Comparison of ENCODE assay signal across 8 cellular contexts in the genomic region with DNA sequence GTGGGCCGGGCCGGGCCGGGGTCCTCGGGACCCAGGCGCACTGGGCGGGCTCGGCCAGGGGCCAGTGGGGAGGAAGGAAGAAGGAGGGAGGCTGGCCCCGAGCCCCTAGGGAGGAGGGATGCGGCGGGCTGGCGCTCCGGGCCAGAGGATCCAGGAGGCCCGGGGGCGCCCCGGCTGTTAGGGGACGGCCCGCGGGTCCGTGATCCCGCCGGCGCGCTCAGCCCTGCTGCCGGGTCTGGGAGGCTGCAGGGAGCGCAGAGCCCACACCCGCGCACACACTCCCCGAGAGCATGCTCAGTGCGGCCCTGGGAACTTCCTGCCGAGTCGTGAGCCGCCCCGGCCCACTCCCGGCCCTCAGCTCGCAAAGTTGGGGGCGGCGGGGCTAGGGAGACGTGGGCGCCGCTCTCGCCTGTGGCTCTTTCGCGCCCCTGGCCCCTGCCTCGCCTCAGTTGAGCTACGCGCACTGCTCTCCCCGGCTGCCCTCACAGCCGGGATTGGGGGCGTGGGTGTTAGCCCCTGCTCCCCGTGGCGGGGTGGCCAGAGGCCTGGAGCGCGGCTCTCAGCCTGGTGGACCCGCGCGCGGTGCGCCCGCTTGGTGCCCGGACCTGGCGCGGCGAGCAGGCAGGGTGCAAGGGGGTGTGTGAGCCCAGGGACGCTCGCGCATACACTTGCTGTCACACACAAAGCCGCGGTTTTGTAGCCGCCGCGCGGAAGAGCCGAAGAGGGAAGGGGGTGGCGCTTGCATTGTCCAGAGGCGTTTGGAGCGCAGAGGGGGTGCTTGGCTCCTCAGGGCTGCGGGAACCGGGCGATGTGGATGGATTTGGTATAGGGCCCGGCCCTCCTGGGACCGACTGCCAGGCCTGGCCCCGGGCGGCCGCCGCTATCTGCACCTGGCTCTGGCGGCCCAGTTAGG.
DNase-seq lines count a peak whose midpoint lies in the region; ATAC-seq and TF ChIP-seq lines count a peak whose summit lies in the region.

No MANE protein-coding gene starts in this region.

- peak overlapping the region; percentile 88 to 92 (median 90) for H3K4me3 Mint-ChIP-seq in CD4-positive, alpha-beta memory T cell

- H3K4me1 Mint-ChIP-seq in CD4-positive, alpha-beta memory T cell = peaks cover 48 to 66% (median 57%) of the 10 kb centered on the region in 4 donors

- TF ChIP-seq CTCF in psoas muscle (IDR thresholded peaks at IDR 0.05) = no peak

- ATAC-seq in GM19397 (IDR thresholded peaks at IDR 0.05; ENCODE audit: unreplicated experiment) (peak; percentile 46), HG03565 (IDR thresholded peaks at IDR 0.05; ENCODE audit: unreplicated experiment) (peak; percentile 27), SK-N-SH treated with all-trans-retinoic acid at 6 μM for 48 hours (peak; percentile 81), left cardiac atrium (peak; percentile 78 to 87), psoas muscle (peak; percentile 57 to 69 (median 63))

- no peaks in the 10 kb centered on the region for H3K9me3 ChIP-seq in CD4-positive, alpha-beta memory T cell (ENCODE audit: control insufficient read depth in 1 of 2, low read length in 2 of 2)
- H3K9me3 ChIP-seq in adipocyte (ENCODE audit: control insufficient read depth, low read length) (no peaks in the 10 kb centered on the region), psoas muscle (no peaks in the 10 kb centered on the region)

- CTCF ChIA-PET in CD4-positive, alpha-beta memory T cell (lab: Charles Lee; ENCODE audit: partially characterized antibody) = interaction anchor here (0.9 to 11.1 kb wide), 13 partner anchors 10 to 330 kb away, joined by 3 to 358 read pairs (median 27); a partner anchor contains a TSS

- H3K27ac Mint-ChIP-seq in CD4-positive, alpha-beta memory T cell = peak overlapping the region; percentile 70 to 93 (median 89)

- WGBS in psoas muscle, 3 donors = 0 to 1% (median 1%) methylated on average over 62 to 86 of the region's 86 CpGs

- peaks cover 0 to 12% of the 10 kb centered on the region in 2 donors for H3K36me3 Mint-ChIP-seq in CD4-positive, alpha-beta memory T cell

- intact Hi-C loops in CD4-positive, alpha-beta memory T cell (cut with micrococcal nuclease) = no loop called here
- intact Hi-C loops in left cardiac atrium (cut with DNase I) = loop anchor here (5.0 to 10.0 kb wide), 2 partner anchors 126 to 294 kb away; no protein-coding TSS in a partner anchor
- intact Hi-C loops in psoas muscle (cut with DNase I) = loop anchor here in 1 of 2 donors (10.0 kb wide), 1 partner anchor 54 kb away; no protein-coding TSS in a partner anchor

- peak; percentile 58 to 71 (median 66) for DNase-seq in CD4-positive, alpha-beta memory T cell
- DNase-seq in adipocyte (ENCODE audit: low read depth) (peak; percentile 88), left cardiac atrium (peak; percentile 78), psoas muscle (peak; percentile 66 to 78), NCI-H1694 (lab: John Stamatoyannopoulos, UW) (no peak)

- peaks cover 61% of the 10 kb centered on the region for H3K4me1 ChIP-seq in CD4-positive, alpha-beta memory T cell (ENCODE audit: insufficient read depth, low read length)
- H3K4me1 ChIP-seq in adipocyte (ENCODE audit: control insufficient read depth, insufficient read depth, low read length) (peaks cover 18% of the 10 kb centered on the region), psoas muscle (peaks cover 17% of the 10 kb centered on the region)

- H3K27ac ChIP-seq in CD4-positive, alpha-beta memory T cell (ENCODE audit: low read depth, low read length) = peak overlapping the region; percentile 70
- peak overlapping the region; percentile 69 for H3K27ac ChIP-seq in psoas muscle

- H3K36me3 ChIP-seq in CD4-positive, alpha-beta memory T cell (ENCODE audit: insufficient read depth, low read length) = no peaks in the 10 kb centered on the region
- H3K36me3 ChIP-seq in adipocyte (ENCODE audit: control insufficient read depth, insufficient read depth, low read length, severe bottlenecking) (no peaks in the 10 kb centered on the region), psoas muscle (ENCODE audit: insufficient read depth in 1 of 2, low read depth in 1 of 2) (no peaks in the 10 kb centered on the region)

- POLR2A ChIA-PET in CD4-positive, alpha-beta memory T cell (lab: Charles Lee; ENCODE audit: partially characterized antibody) = interaction anchor here (0.8 to 5.5 kb wide), 22 partner anchors 9 to 797 kb away, joined by 3 to 98 read pairs (median 5); a partner anchor contains a TSS

- no peaks in the 10 kb centered on the region for H3K27me3 Mint-ChIP-seq in CD4-positive, alpha-beta memory T cell

- H3K9ac ChIP-seq in adipocyte (ENCODE audit: low read length) = peak overlapping the region; percentile 87

- H3K27me3 ChIP-seq in CD4-positive, alpha-beta memory T cell (ENCODE audit: insufficient read depth, low read length) = no peaks in the 10 kb centered on the region
- H3K27me3 ChIP-seq in adipocyte (replicated peaks; ENCODE audit: control insufficient read depth, insufficient read depth, low read length) (no peaks in the 10 kb centered on the region), psoas muscle (ENCODE audit: insufficient read depth in 3 of 3, low read length in 2 of 3) (peaks cover 0 to 2% (median 0%) of the 10 kb centered on the region in 3 donors)

- peak overlapping the region; percentile 57 to 66 for H3K4me3 ChIP-seq in CD4-positive, alpha-beta memory T cell (ENCODE audit: low read length in 2 of 2)
- H3K4me3 ChIP-seq in adipocyte (ENCODE audit: low read length) (peak overlapping the region; percentile 86), psoas muscle (peak overlapping the region; percentile 87)

- H3K9me3 Mint-ChIP-seq in CD4-positive, alpha-beta memory T cell = no peaks in the 10 kb centered on the region

TF ChIP-seq in SK-N-SH treated with all-trans-retinoic acid at 6 μM for 48 hours, 23 proteins besides CTCF, POLR2A, EP300 and RAD21:
- TF ChIP-seq, protein P1, sequence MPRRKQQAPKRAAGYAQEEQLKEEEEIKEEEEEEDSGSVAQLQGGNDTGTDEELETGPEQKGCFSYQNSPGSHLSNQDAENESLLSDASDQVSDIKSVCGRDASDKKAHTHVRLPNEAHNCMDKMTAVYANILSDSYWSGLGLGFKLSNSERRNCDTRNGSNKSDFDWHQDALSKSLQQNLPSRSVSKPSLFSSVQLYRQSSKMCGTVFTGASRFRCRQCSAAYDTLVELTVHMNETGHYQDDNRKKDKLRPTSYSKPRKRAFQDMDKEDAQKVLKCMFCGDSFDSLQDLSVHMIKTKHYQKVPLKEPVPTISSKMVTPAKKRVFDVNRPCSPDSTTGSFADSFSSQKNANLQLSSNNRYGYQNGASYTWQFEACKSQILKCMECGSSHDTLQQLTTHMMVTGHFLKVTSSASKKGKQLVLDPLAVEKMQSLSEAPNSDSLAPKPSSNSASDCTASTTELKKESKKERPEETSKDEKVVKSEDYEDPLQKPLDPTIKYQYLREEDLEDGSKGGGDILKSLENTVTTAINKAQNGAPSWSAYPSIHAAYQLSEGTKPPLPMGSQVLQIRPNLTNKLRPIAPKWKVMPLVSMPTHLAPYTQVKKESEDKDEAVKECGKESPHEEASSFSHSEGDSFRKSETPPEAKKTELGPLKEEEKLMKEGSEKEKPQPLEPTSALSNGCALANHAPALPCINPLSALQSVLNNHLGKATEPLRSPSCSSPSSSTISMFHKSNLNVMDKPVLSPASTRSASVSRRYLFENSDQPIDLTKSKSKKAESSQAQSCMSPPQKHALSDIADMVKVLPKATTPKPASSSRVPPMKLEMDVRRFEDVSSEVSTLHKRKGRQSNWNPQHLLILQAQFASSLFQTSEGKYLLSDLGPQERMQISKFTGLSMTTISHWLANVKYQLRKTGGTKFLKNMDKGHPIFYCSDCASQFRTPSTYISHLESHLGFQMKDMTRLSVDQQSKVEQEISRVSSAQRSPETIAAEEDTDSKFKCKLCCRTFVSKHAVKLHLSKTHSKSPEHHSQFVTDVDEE (CRISPR knock-in tag; IDR thresholded peaks at IDR 0.05) = no peak
- no peak for TF ChIP-seq OSR1 (CRISPR knock-in tag; IDR thresholded peaks at IDR 0.05)
- TF ChIP-seq GLIS3 (CRISPR knock-in tag; IDR thresholded peaks at IDR 0.05) = no peak
- TF ChIP-seq ZNF70 (CRISPR knock-in tag; IDR thresholded peaks at IDR 0.05) = no peak
- TF ChIP-seq, protein P2, sequence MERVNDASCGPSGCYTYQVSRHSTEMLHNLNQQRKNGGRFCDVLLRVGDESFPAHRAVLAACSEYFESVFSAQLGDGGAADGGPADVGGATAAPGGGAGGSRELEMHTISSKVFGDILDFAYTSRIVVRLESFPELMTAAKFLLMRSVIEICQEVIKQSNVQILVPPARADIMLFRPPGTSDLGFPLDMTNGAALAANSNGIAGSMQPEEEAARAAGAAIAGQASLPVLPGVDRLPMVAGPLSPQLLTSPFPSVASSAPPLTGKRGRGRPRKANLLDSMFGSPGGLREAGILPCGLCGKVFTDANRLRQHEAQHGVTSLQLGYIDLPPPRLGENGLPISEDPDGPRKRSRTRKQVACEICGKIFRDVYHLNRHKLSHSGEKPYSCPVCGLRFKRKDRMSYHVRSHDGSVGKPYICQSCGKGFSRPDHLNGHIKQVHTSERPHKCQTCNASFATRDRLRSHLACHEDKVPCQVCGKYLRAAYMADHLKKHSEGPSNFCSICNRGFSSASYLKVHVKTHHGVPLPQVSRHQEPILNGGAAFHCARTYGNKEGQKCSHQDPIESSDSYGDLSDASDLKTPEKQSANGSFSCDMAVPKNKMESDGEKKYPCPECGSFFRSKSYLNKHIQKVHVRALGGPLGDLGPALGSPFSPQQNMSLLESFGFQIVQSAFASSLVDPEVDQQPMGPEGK (CRISPR knock-in tag; IDR thresholded peaks at IDR 0.05; ENCODE audit: borderline replicate concordance) = no peak
- TF ChIP-seq, protein P3, sequence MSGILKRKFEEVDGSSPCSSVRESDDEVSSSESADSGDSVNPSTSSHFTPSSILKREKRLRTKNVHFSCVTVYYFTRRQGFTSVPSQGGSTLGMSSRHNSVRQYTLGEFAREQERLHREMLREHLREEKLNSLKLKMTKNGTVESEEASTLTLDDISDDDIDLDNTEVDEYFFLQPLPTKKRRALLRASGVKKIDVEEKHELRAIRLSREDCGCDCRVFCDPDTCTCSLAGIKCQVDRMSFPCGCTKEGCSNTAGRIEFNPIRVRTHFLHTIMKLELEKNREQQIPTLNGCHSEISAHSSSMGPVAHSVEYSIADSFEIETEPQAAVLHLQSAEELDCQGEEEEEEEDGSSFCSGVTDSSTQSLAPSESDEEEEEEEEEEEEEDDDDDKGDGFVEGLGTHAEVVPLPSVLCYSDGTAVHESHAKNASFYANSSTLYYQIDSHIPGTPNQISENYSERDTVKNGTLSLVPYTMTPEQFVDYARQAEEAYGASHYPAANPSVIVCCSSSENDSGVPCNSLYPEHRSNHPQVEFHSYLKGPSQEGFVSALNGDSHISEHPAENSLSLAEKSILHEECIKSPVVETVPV (CRISPR knock-in tag; IDR thresholded peaks at IDR 0.05) = no peak
- no peak for TF ChIP-seq ZFP3 (CRISPR knock-in tag; IDR thresholded peaks at IDR 0.05)
- no peak for TF ChIP-seq ZC3H10 (CRISPR knock-in tag; IDR thresholded peaks at IDR 0.05)
- TF ChIP-seq ZNF8 (CRISPR knock-in tag; IDR thresholded peaks at IDR 0.05) = no peak

Comparison
In these comparisons a context has a peak if more than half of its experiments do, and no peak if none do; other contexts are left out.
1. ATAC-seq: peak in every context shown above with its lines; median percentile 82 in left cardiac atrium; 81 in SK-N-SH treated with all-trans-retinoic acid at 6 μM for 48 hours; 63 in psoas muscle; 46 in GM19397; 27 in HG03565.